In genomic region chr11:5818245-5818865, GRCh38 we compare ENCODE assay signal across 11 cellular contexts. TPM values are rescaled to one million over a fixed set of nuclear protein-coding genes. Genes with fewer than 3 reads are reported as not detected.
A peak's percentile ranks its signal among the peaks of the same experiment; 100 is the strongest.
DNase-seq lines count a peak whose midpoint lies in the region; ATAC-seq, FAIRE-seq and TF ChIP-seq lines count a peak whose summit lies in the region.
"Had no signal": no experiment of that assay in that cellular context is flagged by ENCODE, and none has a peak within 500 bp of the region (broad histone marks: within the 10 kb centered on the region; RNA-seq: fewer than 3 reads in every experiment).

No MANE protein-coding gene starts in this region.

- DNase-seq in DND-41 (no peak), endothelial cell of umbilical vein (ENCODE audit: low read depth, low spot score) (peak; percentile 11), NCI-H2171 treated with DMSO at 0.1 percent for 48 hours (lab: John Stamatoyannopoulos, UW) (no peak), right cardiac atrium (no peak), tibial nerve (ENCODE audit: low spot score in 2 of 2) (no peak)
- no peak for DNase-seq in activated CD8-positive, alpha-beta memory T cell treated with anti-CD3 and anti-CD28 coated beads, Interleukin-2, amount 50 U/mL, for 48 hours
- DNase-seq: islet precursor cell; right lobe of liver; stimulated activated naive CD4-positive, alpha-beta T cell treated with Interleukin-2 at 50 U/mL for 16 hours had no signal

- POLR2A ChIA-PET in endothelial cell of umbilical vein (lab: Charles Lee) = no interaction called here

- no peaks in the 10 kb centered on the region for H3K9me1 ChIP-seq in endothelial cell of umbilical vein (replicated peaks; ENCODE audit: control insufficient read depth, extremely low read depth, insufficient read depth, low read length)

- intact Hi-C loops in endothelial cell of umbilical vein (cut with micrococcal nuclease) = no loop called here
- intact Hi-C loops in right cardiac atrium (cut with DNase I) = no loop called here

- H3K4me3 ChIP-seq in DND-41 (ENCODE audit: low read depth in 1 of 2, low read length in 2 of 2) (peak overlapping the region in 1 of 2 experiments; percentile 23; a peak in 1 of 4 replicates), endothelial cell of umbilical vein (replicated peaks in 1 of 3; ENCODE audit: insufficient read depth in 1 of 3, low read depth in 1 of 3, low read length in 3 of 3) (no peak overlapping the region), right cardiac atrium (ENCODE audit: low read length) (no peak overlapping the region), tibial nerve (no peak overlapping the region)
- H3K4me3 ChIP-seq: right lobe of liver had no signal

- 41% methylated on average over 1 of the region's 1 CpG for WGBS in right cardiac atrium
- WGBS in tibial nerve, 2 donors = 28 to 32% methylated on average over 1 of the region's 1 CpG

- TF ChIP-seq POLR2A in endothelial cell of umbilical vein (IDR thresholded peaks at IDR 0.05; ENCODE audit: low read depth, low read length) (no peak), tibial nerve (IDR thresholded peaks at IDR 0.05) (no peak)

- H2AFZ ChIP-seq in DND-41 (ENCODE audit: low read depth, low read length) (peak overlapping the region; percentile 25), endothelial cell of umbilical vein (ENCODE audit: low read depth, low read length) (no peak overlapping the region)

- H3K36me3 ChIP-seq in DND-41 (ENCODE audit: insufficient read depth, low read length) (no peaks in the 10 kb centered on the region), endothelial cell of umbilical vein (ENCODE audit: control insufficient read depth in 2 of 2, extremely low read depth in 1 of 2, insufficient read depth in 2 of 2, low read length in 2 of 2) (no peaks in the 10 kb centered on the region), tibial nerve (no peaks in the 10 kb centered on the region)
- H3K36me3 ChIP-seq: right lobe of liver had no signal

- H3K79me2 ChIP-seq in DND-41 (ENCODE audit: insufficient read depth, low read length) (no peaks in the 10 kb centered on the region), endothelial cell of umbilical vein (ENCODE audit: control insufficient read depth, insufficient read depth, low read length) (no peaks in the 10 kb centered on the region)

- TF ChIP-seq EP300 in tibial nerve (IDR thresholded peaks at IDR 0.05) = no peak

- CTCF ChIA-PET in endothelial cell of umbilical vein (lab: Charles Lee) = no interaction called here

- peak overlapping the region; percentile 49; the same call in 1 of the 2 replicates for H3K4me2 ChIP-seq in DND-41 (ENCODE audit: insufficient read depth, low read length)
- no peak overlapping the region for H3K4me2 ChIP-seq in endothelial cell of umbilical vein (ENCODE audit: insufficient read depth, low read length)

- dilution Hi-C loops in endothelial cell of umbilical vein (cut with MboI; ENCODE audit: extremely low pct_ligation_motif_present, low sequenced_read_pairs) = no loop called here

- H4K20me1 ChIP-seq in DND-41 (ENCODE audit: insufficient read depth, low read length) (no peaks in the 10 kb centered on the region), endothelial cell of umbilical vein (replicated peaks; ENCODE audit: control insufficient read depth, extremely low read depth, insufficient read depth, low read length) (no peaks in the 10 kb centered on the region)

- H3K4me1 ChIP-seq in DND-41 (ENCODE audit: insufficient read depth, low read length) = no peaks in the 10 kb centered on the region; the same call in 1 of the 2 replicates
- H3K4me1 ChIP-seq in endothelial cell of umbilical vein (ENCODE audit: control insufficient read depth, extremely low read depth, insufficient read depth, low read length) = no peaks in the 10 kb centered on the region
- no peaks in the 10 kb centered on the region for H3K4me1 ChIP-seq in right cardiac atrium (ENCODE audit: control insufficient read depth, insufficient read depth, low read length)
- H3K4me1 ChIP-seq in tibial nerve = peaks cover 0 to 5% (median 0%) of the 10 kb centered on the region in 4 donors
- H3K4me1 ChIP-seq: right lobe of liver had no signal

- FAIRE-seq in endothelial cell of umbilical vein (lab: Jason Lieb, UNC) = no peak

- BruUV-seq in endothelial cell of umbilical vein (replicated peaks; lab: Mats Ljungman, UMichigan) = no TSS peak

- H3K9ac ChIP-seq in DND-41 (ENCODE audit: low read depth, low read length) (no peak overlapping the region), endothelial cell of umbilical vein (replicated peaks; ENCODE audit: extremely low read depth, insufficient read depth, low read length) (no peak overlapping the region)

- H3K27ac ChIP-seq in DND-41 (ENCODE audit: low read length) (no peak overlapping the region), endothelial cell of umbilical vein (ENCODE audit: insufficient read depth, low read depth, low read length) (no peak overlapping the region), right cardiac atrium (ENCODE audit: low read length) (no peak overlapping the region), tibial nerve (no peak overlapping the region)
- H3K27ac ChIP-seq: right lobe of liver had no signal

- H3K9me3 ChIP-seq in DND-41 (ENCODE audit: insufficient read depth, low read length, severe bottlenecking) = no peaks in the 10 kb centered on the region
- H3K9me3 ChIP-seq in endothelial cell of umbilical vein (replicated peaks; ENCODE audit: control insufficient read depth, insufficient read depth, low read length) = no peaks in the 10 kb centered on the region
- no peaks in the 10 kb centered on the region for H3K9me3 ChIP-seq in right cardiac atrium (ENCODE audit: control insufficient read depth, low read length)
- no peaks in the 10 kb centered on the region for H3K9me3 ChIP-seq in tibial nerve
- H3K9me3 ChIP-seq: right lobe of liver had no signal

- ATAC-seq in DND-41 (ENCODE audit: insufficient read depth, low read depth) (peak; percentile 62; the same call in 2 of the 3 replicates), GM19463 (IDR thresholded peaks at IDR 0.05; ENCODE audit: unreplicated experiment) (peak; percentile 55), HG03442 (IDR thresholded peaks at IDR 0.05; ENCODE audit: unreplicated experiment) (peak; percentile 52), right cardiac atrium (no peak)

- TF ChIP-seq CTCF in DND-41 (IDR thresholded peaks at IDR 0.05; ENCODE audit: borderline replicate concordance, extremely low read depth, low read length, poor library complexity, severe bottlenecking) (no peak), endothelial cell of umbilical vein (IDR thresholded peaks at IDR 0.05; ENCODE audit: extremely low read depth in 1 of 2, insufficient read depth in 1 of 2, low read depth in 1 of 2, low read length in 2 of 2) (no peak), tibial nerve (IDR thresholded peaks at IDR 0.05) (no peak)

- H3K27me3 ChIP-seq in DND-41 (ENCODE audit: insufficient read depth, low read length, poor library complexity) (no peaks in the 10 kb centered on the region), endothelial cell of umbilical vein (ENCODE audit: control insufficient read depth in 2 of 2, insufficient read depth in 2 of 2, low read length in 2 of 2) (no peaks in the 10 kb centered on the region), right cardiac atrium (ENCODE audit: control insufficient read depth, insufficient read depth) (no peaks in the 10 kb centered on the region), tibial nerve (no peaks in the 10 kb centered on the region)
- H3K27me3 ChIP-seq: right lobe of liver had no signal

RNA-seq across cellular contexts. Expression of gene OR52N2, which starts 9.6 kb away (rescaled TPM):
- total RNA-seq in endothelial cell of umbilical vein (not detected in 2 replicates), right cardiac atrium (not detected), tibial nerve (not detected)
- polyA plus RNA-seq in endothelial cell of umbilical vein (not detected in 2 replicates), right cardiac atrium (not detected)
- polyA plus RNA-seq in endothelial cell of umbilical vein (2011; cell fraction: cytosol; rRNA removed) = not detected in 2 replicates
- not detected in 2 replicates for polyA plus RNA-seq in endothelial cell of umbilical vein (2011; cell fraction: nucleus; rRNA removed)
- polyA plus RNA-seq in endothelial cell of umbilical vein (2012) = not detected in 2 replicates
- not detected in 2 replicates for polyA minus RNA-seq in endothelial cell of umbilical vein
- polyA minus RNA-seq in endothelial cell of umbilical vein (2011; cell fraction: cytosol; rRNA and poly(A)+ RNA removed) = not detected
- not detected in 2 replicates for polyA minus RNA-seq in endothelial cell of umbilical vein (2011; cell fraction: nucleus; rRNA and poly(A)+ RNA removed)
- total RNA-seq: right lobe of liver had no signal

RNA-seq across cellular contexts. Expression of gene OR52E6, which starts 23.3 kb away (rescaled TPM):
- not detected in 2 replicates for total RNA-seq in endothelial cell of umbilical vein
- polyA plus RNA-seq in endothelial cell of umbilical vein = not detected in 2 replicates
- not detected in 2 replicates for polyA plus RNA-seq in endothelial cell of umbilical vein (2011; cell fraction: cytosol; rRNA removed)
- polyA plus RNA-seq in endothelial cell of umbilical vein (2011; cell fraction: nucleus; rRNA removed) = not detected in 2 replicates
- not detected in 2 replicates for polyA plus RNA-seq in endothelial cell of umbilical vein (2012)
- polyA minus RNA-seq in endothelial cell of umbilical vein = not detected in 2 replicates
- polyA minus RNA-seq in endothelial cell of umbilical vein (2011; cell fraction: cytosol; rRNA and poly(A)+ RNA removed) = not detected
- not detected in 2 replicates for polyA minus RNA-seq in endothelial cell of umbilical vein (2011; cell fraction: nucleus; rRNA and poly(A)+ RNA removed)
- not detected for total RNA-seq in right cardiac atrium
- polyA plus RNA-seq in right cardiac atrium = not detected
- total RNA-seq in tibial nerve = not detected
- total RNA-seq: right lobe of liver had no signal

RNA-seq across cellular contexts. Expression of gene OR52N1, which starts 27.3 kb away (rescaled TPM):
- total RNA-seq in endothelial cell of umbilical vein (not detected in 2 replicates), right cardiac atrium (not detected), tibial nerve (under 1 TPM in 1 of 4 donors, not detected in 3; 0.30 TPM)
- polyA plus RNA-seq in endothelial cell of umbilical vein (not detected in 2 replicates), right cardiac atrium (not detected)
- polyA plus RNA-seq in endothelial cell of umbilical vein (2011; cell fraction: cytosol; rRNA removed) = not detected in 2 replicates
- not detected in 2 replicates for polyA plus RNA-seq in endothelial cell of umbilical vein (2011; cell fraction: nucleus; rRNA removed)
- polyA plus RNA-seq in endothelial cell of umbilical vein (2012) = not detected in 2 replicates
- not detected in 2 replicates for polyA minus RNA-seq in endothelial cell of umbilical vein
- not detected for polyA minus RNA-seq in endothelial cell of umbilical vein (2011; cell fraction: cytosol; rRNA and poly(A)+ RNA removed)
- 0.82 TPM in 1 of 2 replicates, not detected in the other for polyA minus RNA-seq in endothelial cell of umbilical vein (2011; cell fraction: nucleus; rRNA and poly(A)+ RNA removed)
- total RNA-seq: right lobe of liver had no signal

RNA-seq across cellular contexts. Expression of gene OR52N5, which starts 35.2 kb away (rescaled TPM):
- total RNA-seq in endothelial cell of umbilical vein (not detected in 2 replicates), right cardiac atrium (not detected), tibial nerve (not detected)
- polyA plus RNA-seq in endothelial cell of umbilical vein (not detected in 2 replicates), right cardiac atrium (not detected)
- polyA plus RNA-seq in endothelial cell of umbilical vein (2011; cell fraction: cytosol; rRNA removed) = not detected in 2 replicates
- polyA plus RNA-seq in endothelial cell of umbilical vein (2011; cell fraction: nucleus; rRNA removed) = not detected in 2 replicates
- polyA plus RNA-seq in endothelial cell of umbilical vein (2012) = not detected in 2 replicates
- 0.45 TPM in 1 of 2 replicates, not detected in the other for polyA minus RNA-seq in endothelial cell of umbilical vein
- polyA minus RNA-seq in endothelial cell of umbilical vein (2011; cell fraction: cytosol; rRNA and poly(A)+ RNA removed) = not detected
- 0.43 TPM in 1 of 2 replicates, not detected in the other for polyA minus RNA-seq in endothelial cell of umbilical vein (2011; cell fraction: nucleus; rRNA and poly(A)+ RNA removed)
- total RNA-seq: right lobe of liver had no signal

RNA-seq across cellular contexts. Expression of gene OR52E8, which starts 39.1 kb away (rescaled TPM):
- total RNA-seq in endothelial cell of umbilical vein (not detected in 2 replicates), right cardiac atrium (not detected), tibial nerve (not detected)
- polyA plus RNA-seq in endothelial cell of umbilical vein (not detected in 2 replicates), right cardiac atrium (not detected)
- not detected in 2 replicates for polyA plus RNA-seq in endothelial cell of umbilical vein (2011; cell fraction: cytosol; rRNA removed)
- polyA plus RNA-seq in endothelial cell of umbilical vein (2011; cell fraction: nucleus; rRNA removed) = not detected in 2 replicates
- not detected in 2 replicates for polyA plus RNA-seq in endothelial cell of umbilical vein (2012)
- polyA minus RNA-seq in endothelial cell of umbilical vein = not detected in 2 replicates
- not detected for polyA minus RNA-seq in endothelial cell of umbilical vein (2011; cell fraction: cytosol; rRNA and poly(A)+ RNA removed)
- polyA minus RNA-seq in endothelial cell of umbilical vein (2011; cell fraction: nucleus; rRNA and poly(A)+ RNA removed) = not detected in 2 replicates
- total RNA-seq: right lobe of liver had no signal

Comparison
In these comparisons a context has a peak if more than half of its experiments do, and no peak if none do; other contexts are left out.
1. ATAC-seq: peak in DND-41 (single experiment), GM19463 (single experiment) and HG03442 (single experiment); none in right cardiac atrium (0 of 2).